8 cellular contexts compared by ENCODE assay signal in genomic region chr1:58515794-58516401, GRCh38. TPM values are rescaled to one million over a fixed set of nuclear protein-coding genes. Genes with fewer than 3 reads are reported as not detected.
A peak's percentile ranks its signal among the peaks of the same experiment; 100 is the strongest.
DNase-seq lines count a peak whose midpoint lies in the region; ATAC-seq and TF ChIP-seq lines count a peak whose summit lies in the region.

No MANE protein-coding gene starts in this region.

- peak overlapping the region; percentile 75 for H3K27ac Mint-ChIP-seq in activated naive CD8-positive, alpha-beta T cell
- no peak overlapping the region for H3K27ac Mint-ChIP-seq in progenitor cell of endocrine pancreas

- H3K4me3 Mint-ChIP-seq in activated naive CD8-positive, alpha-beta T cell: no peak overlapping the region
- no peak overlapping the region for H3K4me3 Mint-ChIP-seq in progenitor cell of endocrine pancreas (ENCODE audit: low read depth)

- intact Hi-C loops in head of caudate nucleus (cut with DNase I): no loop called here

- peak; percentile 87 for TF ChIP-seq CTCF in progenitor cell of endocrine pancreas (IDR thresholded peaks at IDR 0.05; ENCODE audit: unreplicated experiment)

- H3K9me3 Mint-ChIP-seq in activated naive CD8-positive, alpha-beta T cell (ENCODE audit: low read depth): no peaks in the 10 kb centered on the region
- peaks cover 7% of the 10 kb centered on the region for H3K9me3 Mint-ChIP-seq in progenitor cell of endocrine pancreas (ENCODE audit: low read depth)

- peak; percentile 67 to 74 for DNase-seq in NCI-H2081 (lab: John Stamatoyannopoulos, UW)
- no peak for DNase-seq in NCI-H2081 treated with DMSO at 0.1 percent for 48 hours (lab: John Stamatoyannopoulos, UW)
- peak; percentile 42 for DNase-seq in HS-27A (ENCODE audit: low read depth)
- peak; percentile 59 for DNase-seq in NCI-H748 treated with DMSO at 0.1 percent for 48 hours (lab: John Stamatoyannopoulos, UW)
- DNase-seq in head of caudate nucleus: peak in 33 of 42 donors; percentile 9 to 75 (median 36)
- DNase-seq in progenitor cell of endocrine pancreas (ENCODE audit: low spot score, unreplicated experiment): peak; percentile 15

- no peak for ATAC-seq in GM19455 (IDR thresholded peaks at IDR 0.05; ENCODE audit: unreplicated experiment)

- H3K27me3 Mint-ChIP-seq in activated naive CD8-positive, alpha-beta T cell: no peaks in the 10 kb centered on the region
- H3K27me3 Mint-ChIP-seq in progenitor cell of endocrine pancreas: no peaks in the 10 kb centered on the region

- H3K4me1 Mint-ChIP-seq in activated naive CD8-positive, alpha-beta T cell (ENCODE audit: low read depth): peaks cover 4% of the 10 kb centered on the region
- peaks cover 6% of the 10 kb centered on the region for H3K4me1 Mint-ChIP-seq in progenitor cell of endocrine pancreas (ENCODE audit: low read depth)

- H3K36me3 Mint-ChIP-seq in activated naive CD8-positive, alpha-beta T cell: peaks cover 18% of the 10 kb centered on the region
- H3K36me3 Mint-ChIP-seq in progenitor cell of endocrine pancreas (ENCODE audit: insufficient read depth): peaks cover 27% of the 10 kb centered on the region

RNA-seq across cellular contexts. Expression of gene OMA1, which starts 30.6 kb away (rescaled TPM):
- total RNA-seq in progenitor cell of endocrine pancreas: 26.8 and 32.0 TPM in 2 replicates
